Comparison of ENCODE assay signal across 16 cellular contexts in the genomic region with DNA sequence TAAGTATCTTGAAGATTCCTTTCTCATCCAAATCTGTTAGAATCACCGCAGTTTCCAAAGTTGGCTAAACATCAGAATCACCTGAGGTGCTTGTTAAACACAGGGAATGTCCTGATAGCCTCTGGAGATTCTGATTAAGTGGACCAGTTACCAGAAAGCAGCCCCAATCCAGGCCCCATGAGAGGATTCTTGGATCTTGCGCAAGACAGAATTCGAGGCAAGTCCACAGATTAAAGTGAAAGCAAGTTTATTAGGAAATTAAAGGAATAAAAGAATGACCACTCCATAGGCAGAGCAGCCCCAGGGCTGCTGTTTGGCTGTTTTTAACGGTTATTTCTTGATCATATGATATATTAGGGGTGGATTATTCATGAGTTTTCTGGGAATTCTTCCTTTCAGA.
DNase-seq lines count a peak whose midpoint lies in the region; ATAC-seq and TF ChIP-seq lines count a peak whose summit lies in the region.
"Had no signal": no experiment of that assay in that cellular context is flagged by ENCODE, and none has a peak within 500 bp of the region (broad histone marks: within the 10 kb centered on the region; RNA-seq: fewer than 3 reads in every experiment).

No MANE protein-coding gene starts in this region.

- no peak for ATAC-seq in WTC11
- ATAC-seq in omental fat pad (ENCODE audit: low FRiP score): peak; percentile 72
- no peak for ATAC-seq in activated CD8-positive, alpha-beta memory T cell treated with anti-CD3 and anti-CD28 coated beads, Interleukin-2, amount 10 ng/mL, durations not matched to agents 7 days and 5 days
- ATAC-seq: K562 had no signal

- peaks cover 34% of the 10 kb centered on the region for H3K9me3 Mint-ChIP-seq in WTC11
- no peaks in the 10 kb centered on the region for H3K9me3 Mint-ChIP-seq in activated CD8-positive, alpha-beta memory T cell treated with anti-CD3 and anti-CD28 coated beads, Interleukin-2, amount 10 ng/mL, durations not matched to agents 7 days and 5 days (ENCODE audit: low read depth)

- no peak for DNase-seq in WTC11 (ENCODE audit: low spot score)
- DNase-seq in fibroblast of the aortic adventitia (ENCODE audit: low read depth): peak; percentile 70
- no peak for DNase-seq in omental fat pad (ENCODE audit: low spot score)
- no peak for DNase-seq in vagina (ENCODE audit: extremely low spot score in 2 of 2)
- no peak for DNase-seq in NCI-H2227 (lab: John Stamatoyannopoulos, UW; ENCODE audit: unreplicated experiment)
- no peak for DNase-seq in NCI-H526 treated with DMSO at 0.1 percent for 48 hours (lab: John Stamatoyannopoulos, UW)
- no peak for DNase-seq in activated CD8-positive, alpha-beta memory T cell treated with anti-CD3 and anti-CD28 coated beads, Interleukin-2, amount 10 ng/mL, durations not matched to agents 7 days and 5 days
- DNase-seq: activated CD8-positive, alpha-beta memory T cell treated with anti-CD3 and anti-CD28 coated beads for 24 hours; activated naive CD4-positive, alpha-beta T cell treated with anti-CD3 and anti-CD28 coated beads for 36 hours; DMS79; hypothalamus; mesendoderm; NCI-H446 had no signal

- no peak for TF ChIP-seq POLR2A in vagina (IDR thresholded peaks at IDR 0.05)

- POLR2A ChIA-PET in WTC11 (lab: Charles Lee): no interaction called here

- H3K27me3 ChIP-seq in vagina: no peaks in the 10 kb centered on the region
- H3K27me3 ChIP-seq: cardiac muscle cell had no signal

- H3K9me3 ChIP-seq in vagina: peaks cover 7% of the 10 kb centered on the region

- peak overlapping the region; percentile 37 for H3K27ac ChIP-seq in vagina
- H3K27ac ChIP-seq: C4-2B, cardiac muscle cell had no signal

- H3K27me3 Mint-ChIP-seq in WTC11 (ENCODE audit: low read depth): no peaks in the 10 kb centered on the region; the same call in 1 of the 2 replicates
- H3K27me3 Mint-ChIP-seq in activated CD8-positive, alpha-beta memory T cell treated with anti-CD3 and anti-CD28 coated beads, Interleukin-2, amount 10 ng/mL, durations not matched to agents 7 days and 5 days: peaks cover 3% of the 10 kb centered on the region

- H3K4me3 Mint-ChIP-seq in WTC11: no peak overlapping the region
- H3K4me3 Mint-ChIP-seq in activated CD8-positive, alpha-beta memory T cell treated with anti-CD3 and anti-CD28 coated beads, Interleukin-2, amount 10 ng/mL, durations not matched to agents 7 days and 5 days: no peak overlapping the region
- H3K4me3 Mint-ChIP-seq: activated naive CD4-positive, alpha-beta T cell treated with anti-CD3 and anti-CD28 coated beads for 36 hours had no signal

- CTCF ChIA-PET in WTC11 (lab: Charles Lee): no interaction called here
- CTCF ChIA-PET in activated CD8-positive, alpha-beta memory T cell treated with anti-CD3 and anti-CD28 coated beads, Interleukin-2, amount 10 ng/mL, durations not matched to agents 7 days and 5 days (lab: Charles Lee): no interaction called here

- peaks cover 32% of the 10 kb centered on the region for H3K36me3 Mint-ChIP-seq in WTC11
- H3K36me3 Mint-ChIP-seq in activated CD8-positive, alpha-beta memory T cell treated with anti-CD3 and anti-CD28 coated beads, Interleukin-2, amount 10 ng/mL, durations not matched to agents 7 days and 5 days: no peaks in the 10 kb centered on the region

- H3K4me3 ChIP-seq in fibroblast of the aortic adventitia (ENCODE audit: low read depth, low read length) (no peak overlapping the region), vagina (no peak overlapping the region)
- H3K4me3 ChIP-seq: cardiac muscle cell, K562 had no signal

- intact Hi-C loops in vagina (cut with DNase I): no loop called here

- 0 out of 2 replicates have a peak overlapping the region, but pooled peaks have one; percentile 1 for H3K27ac Mint-ChIP-seq in WTC11
- H3K27ac Mint-ChIP-seq in activated CD8-positive, alpha-beta memory T cell treated with anti-CD3 and anti-CD28 coated beads, Interleukin-2, amount 10 ng/mL, durations not matched to agents 7 days and 5 days: no peak overlapping the region
- H3K27ac Mint-ChIP-seq: activated naive CD4-positive, alpha-beta T cell treated with anti-CD3 and anti-CD28 coated beads for 36 hours had no signal

- no peaks in the 10 kb centered on the region for H3K36me3 ChIP-seq in vagina
- H3K36me3 ChIP-seq: cardiac muscle cell had no signal

- peaks cover 32% of the 10 kb centered on the region for H3K4me1 Mint-ChIP-seq in WTC11
- no peaks in the 10 kb centered on the region for H3K4me1 Mint-ChIP-seq in activated CD8-positive, alpha-beta memory T cell treated with anti-CD3 and anti-CD28 coated beads, Interleukin-2, amount 10 ng/mL, durations not matched to agents 7 days and 5 days

- peaks cover 15% of the 10 kb centered on the region for H3K4me1 ChIP-seq in vagina

- TF ChIP-seq CTCF in WTC11 (IDR thresholded peaks at IDR 0.05) (no peak), fibroblast of the aortic adventitia (IDR thresholded peaks at IDR 0.05; ENCODE audit: insufficient read depth, low read length) (no peak), omental fat pad (IDR thresholded peaks at IDR 0.05) (no peak), vagina (IDR thresholded peaks at IDR 0.05) (no peak)

TF ChIP-seq in WTC11, 78 proteins besides CTCF, POLR2A, EP300 and RAD21:
- TF ChIP-seq, protein P1, sequence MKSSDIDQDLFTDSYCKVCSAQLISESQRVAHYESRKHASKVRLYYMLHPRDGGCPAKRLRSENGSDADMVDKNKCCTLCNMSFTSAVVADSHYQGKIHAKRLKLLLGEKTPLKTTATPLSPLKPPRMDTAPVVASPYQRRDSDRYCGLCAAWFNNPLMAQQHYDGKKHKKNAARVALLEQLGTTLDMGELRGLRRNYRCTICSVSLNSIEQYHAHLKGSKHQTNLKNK (CRISPR knock-in tag; IDR thresholded peaks at IDR 0.05): no peak
- TF ChIP-seq ZNF121 (CRISPR knock-in tag; IDR thresholded peaks at IDR 0.05) (no peak), JUN (CRISPR knock-in tag; IDR thresholded peaks at IDR 0.05) (no peak), NR2C2 (CRISPR knock-in tag; IDR thresholded peaks at IDR 0.05) (no peak), IRF2 (CRISPR knock-in tag; IDR thresholded peaks at IDR 0.05; ENCODE audit: borderline replicate concordance, low read depth) (no peak), TP53 (CRISPR knock-in tag; IDR thresholded peaks at IDR 0.05) (no peak), CREB1 (CRISPR knock-in tag; IDR thresholded peaks at IDR 0.05) (no peak), TEAD1 (CRISPR knock-in tag; IDR thresholded peaks at IDR 0.05) (no peak)
- TF ChIP-seq, protein P2, sequence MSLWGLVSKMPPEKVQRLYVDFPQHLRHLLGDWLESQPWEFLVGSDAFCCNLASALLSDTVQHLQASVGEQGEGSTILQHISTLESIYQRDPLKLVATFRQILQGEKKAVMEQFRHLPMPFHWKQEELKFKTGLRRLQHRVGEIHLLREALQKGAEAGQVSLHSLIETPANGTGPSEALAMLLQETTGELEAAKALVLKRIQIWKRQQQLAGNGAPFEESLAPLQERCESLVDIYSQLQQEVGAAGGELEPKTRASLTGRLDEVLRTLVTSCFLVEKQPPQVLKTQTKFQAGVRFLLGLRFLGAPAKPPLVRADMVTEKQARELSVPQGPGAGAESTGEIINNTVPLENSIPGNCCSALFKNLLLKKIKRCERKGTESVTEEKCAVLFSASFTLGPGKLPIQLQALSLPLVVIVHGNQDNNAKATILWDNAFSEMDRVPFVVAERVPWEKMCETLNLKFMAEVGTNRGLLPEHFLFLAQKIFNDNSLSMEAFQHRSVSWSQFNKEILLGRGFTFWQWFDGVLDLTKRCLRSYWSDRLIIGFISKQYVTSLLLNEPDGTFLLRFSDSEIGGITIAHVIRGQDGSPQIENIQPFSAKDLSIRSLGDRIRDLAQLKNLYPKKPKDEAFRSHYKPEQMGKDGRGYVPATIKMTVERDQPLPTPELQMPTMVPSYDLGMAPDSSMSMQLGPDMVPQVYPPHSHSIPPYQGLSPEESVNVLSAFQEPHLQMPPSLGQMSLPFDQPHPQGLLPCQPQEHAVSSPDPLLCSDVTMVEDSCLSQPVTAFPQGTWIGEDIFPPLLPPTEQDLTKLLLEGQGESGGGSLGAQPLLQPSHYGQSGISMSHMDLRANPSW (CRISPR knock-in tag; conservative IDR thresholded peaks at IDR 0.05; ENCODE audit: low read depth): no peak
- TF ChIP-seq, protein P3, sequence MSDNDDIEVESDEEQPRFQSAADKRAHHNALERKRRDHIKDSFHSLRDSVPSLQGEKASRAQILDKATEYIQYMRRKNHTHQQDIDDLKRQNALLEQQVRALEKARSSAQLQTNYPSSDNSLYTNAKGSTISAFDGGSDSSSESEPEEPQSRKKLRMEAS (CRISPR knock-in tag; IDR thresholded peaks at IDR 0.05): no peak
- TF ChIP-seq, protein P4, sequence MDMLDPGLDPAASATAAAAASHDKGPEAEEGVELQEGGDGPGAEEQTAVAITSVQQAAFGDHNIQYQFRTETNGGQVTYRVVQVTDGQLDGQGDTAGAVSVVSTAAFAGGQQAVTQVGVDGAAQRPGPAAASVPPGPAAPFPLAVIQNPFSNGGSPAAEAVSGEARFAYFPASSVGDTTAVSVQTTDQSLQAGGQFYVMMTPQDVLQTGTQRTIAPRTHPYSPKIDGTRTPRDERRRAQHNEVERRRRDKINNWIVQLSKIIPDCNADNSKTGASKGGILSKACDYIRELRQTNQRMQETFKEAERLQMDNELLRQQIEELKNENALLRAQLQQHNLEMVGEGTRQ (CRISPR knock-in tag; IDR thresholded peaks at IDR 0.05): no peak
- TF ChIP-seq, protein P5, sequence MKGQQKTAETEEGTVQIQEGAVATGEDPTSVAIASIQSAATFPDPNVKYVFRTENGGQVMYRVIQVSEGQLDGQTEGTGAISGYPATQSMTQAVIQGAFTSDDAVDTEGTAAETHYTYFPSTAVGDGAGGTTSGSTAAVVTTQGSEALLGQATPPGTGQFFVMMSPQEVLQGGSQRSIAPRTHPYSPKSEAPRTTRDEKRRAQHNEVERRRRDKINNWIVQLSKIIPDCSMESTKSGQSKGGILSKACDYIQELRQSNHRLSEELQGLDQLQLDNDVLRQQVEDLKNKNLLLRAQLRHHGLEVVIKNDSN (CRISPR knock-in tag; IDR thresholded peaks at IDR 0.05): no peak
- TF ChIP-seq, protein P6, sequence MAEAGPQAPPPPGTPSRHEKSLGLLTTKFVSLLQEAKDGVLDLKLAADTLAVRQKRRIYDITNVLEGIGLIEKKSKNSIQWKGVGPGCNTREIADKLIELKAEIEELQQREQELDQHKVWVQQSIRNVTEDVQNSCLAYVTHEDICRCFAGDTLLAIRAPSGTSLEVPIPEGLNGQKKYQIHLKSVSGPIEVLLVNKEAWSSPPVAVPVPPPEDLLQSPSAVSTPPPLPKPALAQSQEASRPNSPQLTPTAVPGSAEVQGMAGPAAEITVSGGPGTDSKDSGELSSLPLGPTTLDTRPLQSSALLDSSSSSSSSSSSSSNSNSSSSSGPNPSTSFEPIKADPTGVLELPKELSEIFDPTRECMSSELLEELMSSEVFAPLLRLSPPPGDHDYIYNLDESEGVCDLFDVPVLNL (CRISPR knock-in tag; IDR thresholded peaks at IDR 0.05; ENCODE audit: borderline replicate concordance, low read depth): no peak
